27 cellular contexts compared by ENCODE assay signal in genomic region chr17:45871718-45872117, GRCh38. TPM values are rescaled to one million over a fixed set of nuclear protein-coding genes. Genes with fewer than 3 reads are reported as not detected.
"Had no signal": no experiment of that assay in that cellular context is flagged by ENCODE, and none has a peak within 500 bp of the region (broad histone marks: within the 10 kb centered on the region; RNA-seq: fewer than 3 reads in every experiment).

No MANE protein-coding gene starts in this region.

- H3K9me3 ChIP-seq: heart right ventricle, psoas muscle, right lobe of liver, stomach, thoracic aorta had no signal

- ATAC-seq: heart right ventricle; psoas muscle; right lobe of liver; stimulated activated memory B cell treated with anti-CD40 and anti-IgM and Interleukin-4, amounts not matched to agents 10 μg/mL and 1 μg/mL and 100 μg/mL, for 72 hours had no signal

- DNase-seq: cortex of kidney; dorsolateral prefrontal cortex; effector CD8-positive, alpha-beta T cell; heart right ventricle; hypothalamus; kidney glomerular epithelial cell; mesendoderm; naive B cell; psoas muscle; retina; right lobe of liver; stimulated activated CD4-positive, alpha-beta T cell treated with anti-CD3 and anti-CD28 coated beads, Interleukin-4, amount 100 ng/mL, for 1 hour; stimulated activated CD8-positive, alpha-beta memory T cell treated with anti-CD3 and anti-CD28 coated beads, Interleukin-4, amount 100 ng/mL, for 48 hours; stomach; substantia nigra; trophoblast cell had no signal

- FAIRE-seq: frontal cortex, islet of Langerhans had no signal

- H3K27me3 ChIP-seq: dorsolateral prefrontal cortex, right lobe of liver had no signal

- H3K27ac ChIP-seq: dorsolateral prefrontal cortex, heart right ventricle, psoas muscle, right lobe of liver, stomach, thoracic aorta had no signal

- H3K4me3 ChIP-seq: dorsolateral prefrontal cortex, heart right ventricle, psoas muscle, right lobe of liver, stomach, thoracic aorta had no signal

- H3K4me1 ChIP-seq: heart right ventricle, right lobe of liver, stomach had no signal

- H3K4me3 Mint-ChIP-seq: naive B cell; nephron; stimulated activated memory B cell treated with anti-CD40 and anti-IgM and Interleukin-4, amounts not matched to agents 10 μg/mL and 1 μg/mL and 100 μg/mL, for 72 hours had no signal

- H3K36me3 Mint-ChIP-seq: naive B cell; stimulated activated memory B cell treated with anti-CD40 and anti-IgM and Interleukin-4, amounts not matched to agents 10 μg/mL and 1 μg/mL and 100 μg/mL, for 72 hours had no signal

- H3K36me3 ChIP-seq: heart right ventricle, right lobe of liver, stomach, thoracic aorta had no signal

- H3K9me3 Mint-ChIP-seq: naive B cell; nephron; stimulated activated memory B cell treated with anti-CD40 and anti-IgM and Interleukin-4, amounts not matched to agents 10 μg/mL and 1 μg/mL and 100 μg/mL, for 72 hours had no signal

- H3K27ac Mint-ChIP-seq: naive B cell; stimulated activated memory B cell treated with anti-CD40 and anti-IgM and Interleukin-4, amounts not matched to agents 10 μg/mL and 1 μg/mL and 100 μg/mL, for 72 hours had no signal

- H3K4me1 Mint-ChIP-seq: stimulated activated memory B cell treated with anti-CD40 and anti-IgM and Interleukin-4, amounts not matched to agents 10 μg/mL and 1 μg/mL and 100 μg/mL, for 72 hours had no signal

RNA-seq across cellular contexts. Expression of gene SPPL2C, which starts 27.0 kb away (rescaled TPM):
- total RNA-seq: fibroblast of lung, frontal cortex, heart right ventricle, liver, lung microvascular endothelial cell, osteoblast, psoas muscle, right lobe of liver, stomach, thoracic aorta, urinary bladder had no signal
- polyA plus RNA-seq: esophagus, fibroblast of lung, heart right ventricle, liver, psoas muscle, stomach, urinary bladder had no signal
